8 cellular contexts compared by ENCODE assay signal in genomic region chr9:33446507-33447403, GRCh38. TPM values are rescaled to one million over a fixed set of nuclear protein-coding genes. Genes with fewer than 3 reads are reported as not detected.
DNase-seq lines count a peak whose midpoint lies in the region; ATAC-seq, FAIRE-seq and TF ChIP-seq lines count a peak whose summit lies in the region.

No MANE protein-coding gene starts in this region.

- peaks cover 41% of the 10 kb centered on the region for H3K4me1 Mint-ChIP-seq in activated CD4-positive, alpha-beta T cell treated with anti-CD3 and anti-CD28 coated beads for 36 hours
- H3K4me1 Mint-ChIP-seq in activated T-cell treated with anti-CD3 and anti-CD28 coated beads, Interleukin-2, amount 50 U/mL, for 24 hours (ENCODE audit: low read depth) = peaks cover 59% of the 10 kb centered on the region

- ATAC-seq in activated CD4-positive, alpha-beta T cell treated with anti-CD3 and anti-CD28 coated beads for 36 hours = peak; percentile 85
- ATAC-seq in HG02885 (IDR thresholded peaks at IDR 0.05; ENCODE audit: poor library complexity, unreplicated experiment) = peak; percentile 87

- H3K4me3 Mint-ChIP-seq in activated CD4-positive, alpha-beta T cell treated with anti-CD3 and anti-CD28 coated beads for 36 hours = peak overlapping the region; percentile 79
- peak overlapping the region; percentile 84 for H3K4me3 Mint-ChIP-seq in activated T-cell treated with anti-CD3 and anti-CD28 coated beads, Interleukin-2, amount 50 U/mL, for 24 hours

- POLR2A ChIA-PET in activated CD4-positive, alpha-beta T cell treated with anti-CD3 and anti-CD28 coated beads for 36 hours (lab: Charles Lee) = interaction anchor here (1.0 to 2.5 kb wide), 2 partner anchors 20 to 27 kb away, joined by 3 to 10 read pairs; partner anchors contain the start of gene NOL6

- no peaks in the 10 kb centered on the region for H3K27me3 Mint-ChIP-seq in activated CD4-positive, alpha-beta T cell treated with anti-CD3 and anti-CD28 coated beads for 36 hours
- no peaks in the 10 kb centered on the region for H3K27me3 Mint-ChIP-seq in activated T-cell treated with anti-CD3 and anti-CD28 coated beads, Interleukin-2, amount 50 U/mL, for 24 hours

- H3K27ac Mint-ChIP-seq in activated CD4-positive, alpha-beta T cell treated with anti-CD3 and anti-CD28 coated beads for 36 hours = peak overlapping the region; percentile 93
- peak overlapping the region; percentile 95 for H3K27ac Mint-ChIP-seq in activated T-cell treated with anti-CD3 and anti-CD28 coated beads, Interleukin-2, amount 50 U/mL, for 24 hours

- no peaks in the 10 kb centered on the region for H3K27me3 ChIP-seq in prostate gland (replicated peaks; ENCODE audit: insufficient read depth)

- no peak for FAIRE-seq in frontal cortex (lab: Jason Lieb, UNC)

- no peak for TF ChIP-seq POLR2A in prostate gland (IDR thresholded peaks at IDR 0.05)

- no peak for TF ChIP-seq CTCF in prostate gland (IDR thresholded peaks at IDR 0.05)

- intact Hi-C loops in activated CD4-positive, alpha-beta T cell treated with anti-CD3 and anti-CD28 coated beads for 36 hours (cut with DNase I, micrococcal nuclease) = loop anchor here (1.0 to 5.0 kb wide), 14 partner anchors 12 to 883 kb away; partner anchors contain the start of genes BAG1 (in 2 of the 2), NFX1 (in 2 of the 2), NOL6 (in 2 of the 2) and AQP7 (in 1 of the 2)
- intact Hi-C loops in prostate gland (cut with DNase I) = no loop called here

- peaks cover 7% of the 10 kb centered on the region for H3K4me1 ChIP-seq in prostate gland (replicated peaks)

- H3K4me3 ChIP-seq in prostate gland = peak overlapping the region; percentile 44 to 61

- peak overlapping the region; percentile 84 to 91 for H3K27ac ChIP-seq in prostate gland

- 20% methylated on average over 21 of the region's 21 CpGs for WGBS in prostate gland

- H3K9me3 ChIP-seq in prostate gland = no peaks in the 10 kb centered on the region

- peak; percentile 81 for DNase-seq in activated CD4-positive, alpha-beta T cell treated with anti-CD3 and anti-CD28 coated beads for 36 hours
- no peak for DNase-seq in activated CD4-positive, alpha-beta T cell treated with anti-CD3 and anti-CD28 coated beads for 1 hour
- DNase-seq in NCI-H69 (lab: John Stamatoyannopoulos, UW) (peak; percentile 74), frontal cortex (ENCODE audit: low spot score in 2 of 2) (peak; percentile 32 to 58), prostate gland (ENCODE audit: low spot score) (peak; percentile 34), NCI-H1436 (lab: John Stamatoyannopoulos, UW) (no peak)
- DNase-seq in activated T-cell treated with anti-CD3 and anti-CD28 coated beads, Interleukin-2, amount 50 U/mL, for 24 hours = peak; percentile 73

- H3K9me3 Mint-ChIP-seq in activated CD4-positive, alpha-beta T cell treated with anti-CD3 and anti-CD28 coated beads for 36 hours (ENCODE audit: low read depth) = no peaks in the 10 kb centered on the region
- no peaks in the 10 kb centered on the region for H3K9me3 Mint-ChIP-seq in activated T-cell treated with anti-CD3 and anti-CD28 coated beads, Interleukin-2, amount 50 U/mL, for 24 hours

- peaks cover 3% of the 10 kb centered on the region for H3K36me3 Mint-ChIP-seq in activated CD4-positive, alpha-beta T cell treated with anti-CD3 and anti-CD28 coated beads for 36 hours (ENCODE audit: low read depth)
- H3K36me3 Mint-ChIP-seq in activated T-cell treated with anti-CD3 and anti-CD28 coated beads, Interleukin-2, amount 50 U/mL, for 24 hours (ENCODE audit: low read depth) = peaks cover 17% of the 10 kb centered on the region

- CTCF ChIA-PET in activated CD4-positive, alpha-beta T cell treated with anti-CD3 and anti-CD28 coated beads for 36 hours (lab: Charles Lee) = interaction anchor here (0.7 to 4.5 kb wide), 8 partner anchors 9 to 72 kb away, joined by 3 to 39 read pairs (median 4); partner anchors contain the start of gene NOL6

- peaks cover 6 to 8% of the 10 kb centered on the region in 2 donors for H3K36me3 ChIP-seq in prostate gland

RNA-seq across cellular contexts. Expression of gene AQP3, which starts 0.6 kb away (rescaled TPM):
- total RNA-seq in activated CD4-positive, alpha-beta T cell treated with anti-CD3 and anti-CD28 coated beads for 36 hours = 10 to 100 TPM in 1 of 2 experiments, 1 to 10 TPM in 1; 8.5 to 11.3 TPM
- total RNA-seq in frontal cortex (not detected), prostate gland (100 to 1,000 TPM; 200 to 327 TPM)

RNA-seq across cellular contexts. Expression of gene NOL6, which starts 27.0 kb away (rescaled TPM):
- total RNA-seq in activated CD4-positive, alpha-beta T cell treated with anti-CD3 and anti-CD28 coated beads for 36 hours = 10 to 100 TPM; 39.0 to 39.4 TPM
- total RNA-seq in frontal cortex (13.9 TPM), prostate gland (10 to 100 TPM; 28.6 to 30.9 TPM)

RNA-seq across cellular contexts. Expression of gene AQP7, which starts 44.4 kb away (rescaled TPM):
- total RNA-seq in activated CD4-positive, alpha-beta T cell treated with anti-CD3 and anti-CD28 coated beads for 36 hours = not detected
- total RNA-seq in frontal cortex (not detected), prostate gland (1 to 10 TPM in 1 of 2 donors, not detected in 1; 6.4 TPM)

Comparison
In these comparisons a context has a peak if more than half of its experiments do, and no peak if none do; other contexts are left out.
1. DNase-seq: peak in activated CD4-positive, alpha-beta T cell treated with anti-CD3 and anti-CD28 coated beads for 36 hours (single experiment), NCI-H69 (single experiment), activated T-cell treated with anti-CD3 and anti-CD28 coated beads, Interleukin-2, amount 50 U/mL, for 24 hours (single experiment), frontal cortex (2 of 2) and prostate gland (single experiment); none in activated CD4-positive, alpha-beta T cell treated with anti-CD3 and anti-CD28 coated beads for 1 hour (single experiment) and NCI-H1436 (single experiment).
2. RNA of gene AQP3, which starts 0.6 kb away (total RNA-seq): 200 to 327 TPM in prostate gland; 8.5 to 11.3 TPM in activated CD4-positive, alpha-beta T cell treated with anti-CD3 and anti-CD28 coated beads for 36 hours and not detected in frontal cortex (single experiment); every median in the first group is over 10 times any median in the second.